17 cellular contexts compared by ENCODE assay signal in genomic region chr3:19254784-19255338, GRCh38.
DNase-seq lines count a peak whose midpoint lies in the region; TF ChIP-seq lines count a peak whose summit lies in the region.
"Had no signal": no experiment of that assay in that cellular context is flagged by ENCODE, and none has a peak within 500 bp of the region (broad histone marks: within the 10 kb centered on the region; RNA-seq: fewer than 3 reads in every experiment).

No MANE protein-coding gene starts in this region.

- peaks cover 0 to 9% (median 5%) of the 10 kb centered on the region in 11 experiments; a peak in 4 of 22 replicates for H3K9me3 ChIP-seq in BLaER1 treated with 17β-estradiol and CSF1 and Interleukin-3, amounts not matched to agents 10 nM and 100 nM (replicated peaks in 1 of 11)
- H3K9me3 ChIP-seq in HEK293 (ENCODE audit: control insufficient read depth, insufficient read depth, low read depth, low read length) (no peaks in the 10 kb centered on the region), Loucy (ENCODE audit: insufficient read depth, low read depth, low read length) (peaks cover 9% of the 10 kb centered on the region; the same call in 1 of the 2 replicates)
- H3K9me3 ChIP-seq: BE2C had no signal

- in situ Hi-C loops in GM13977 (cut with MboI; ENCODE audit: low pct_unique_long_range_greater_than_20kb, low sequenced_read_pairs, unreplicated experiment) = no loop called here

- H3K4me1 ChIP-seq in BLaER1 treated with 17β-estradiol and CSF1 and Interleukin-3, amounts not matched to agents 10 nM and 100 nM = peaks cover 8 to 19% (median 15%) of the 10 kb centered on the region in 10 experiments; a peak in 19 of 20 replicates
- H3K4me1 ChIP-seq in HEK293 (ENCODE audit: control insufficient read depth, insufficient read depth, low read length) = no peaks in the 10 kb centered on the region
- H3K4me1 ChIP-seq in Loucy (ENCODE audit: insufficient read depth, low read length, poor library complexity, severe bottlenecking) = peaks cover 63% of the 10 kb centered on the region
- H3K4me1 ChIP-seq: BE2C had no signal

- no peak overlapping the region for H3K9ac ChIP-seq in BLaER1 treated with 17β-estradiol and CSF1 and Interleukin-3, amounts not matched to agents 10 nM and 100 nM
- peak overlapping the region; percentile 70 for H3K9ac ChIP-seq in Loucy (ENCODE audit: low read depth, low read length, poor library complexity, severe bottlenecking)

- no peaks in the 10 kb centered on the region for H3K9me2 ChIP-seq in Loucy (replicated peaks; ENCODE audit: low read depth, low read length)

- CTCF ChIA-PET in HEK293 (lab: Yijun Ruan, JAX) = no interaction called here

- no peaks in the 10 kb centered on the region for H4K20me1 ChIP-seq in BLaER1 treated with 17β-estradiol and CSF1 and Interleukin-3, amounts not matched to agents 10 nM and 100 nM
- no peaks in the 10 kb centered on the region for H4K20me1 ChIP-seq in Loucy (ENCODE audit: insufficient read depth, low read length, poor library complexity, severe bottlenecking)

- no peaks in the 10 kb centered on the region for H3K36me3 ChIP-seq in BLaER1 treated with 17β-estradiol and CSF1 and Interleukin-3, amounts not matched to agents 10 nM and 100 nM
- H3K36me3 ChIP-seq in HEK293 (ENCODE audit: control insufficient read depth in 2 of 2, insufficient read depth in 1 of 2, low read length in 2 of 2) (no peaks in the 10 kb centered on the region), Loucy (ENCODE audit: insufficient read depth, low read length) (peaks cover 9% of the 10 kb centered on the region)
- H3K36me3 ChIP-seq: BE2C had no signal

- H3K27me3 Mint-ChIP-seq in glutamatergic neuron (ENCODE audit: unreplicated experiment) = no peaks in the 10 kb centered on the region
- H3K27me3 Mint-ChIP-seq in T-helper 2 cell treated with Interferon-gamma antibody and Interleukin-4, amounts not matched to agents 5 μg/mL and 100 μg/mL, for 36 hours (ENCODE audit: low read depth) = peaks cover 2% of the 10 kb centered on the region

- no peaks in the 10 kb centered on the region for H3K9me3 Mint-ChIP-seq in glutamatergic neuron (ENCODE audit: unreplicated experiment)
- H3K9me3 Mint-ChIP-seq in T-helper 2 cell treated with Interferon-gamma antibody and Interleukin-4, amounts not matched to agents 5 μg/mL and 100 μg/mL, for 36 hours = no peaks in the 10 kb centered on the region

- no peak overlapping the region for H3K27ac ChIP-seq in BLaER1 treated with 17β-estradiol and CSF1 and Interleukin-3, amounts not matched to agents 10 nM and 100 nM
- no peak overlapping the region for H3K27ac ChIP-seq in HEK293 (ENCODE audit: extremely low read depth, low read depth, low read length)

- DNase-seq in glutamatergic neuron (no peak), H4 (ENCODE audit: low spot score) (no peak), GM13977 (ENCODE audit: low spot score) (no peak)
- no peak for DNase-seq in T-helper 2 cell treated with Interferon-gamma antibody and Interleukin-4, amounts not matched to agents 5 μg/mL and 100 μg/mL, for 36 hours (ENCODE audit: low spot score)
- no peak for DNase-seq in activated effector memory CD4-positive, alpha-beta T cell treated with Interleukin-2 at 50 U/mL for 16 hours
- DNase-seq: ACHN; BE2C; Calu3; CD8-positive, alpha-beta T cell; DMS53; GOT3; H9 had no signal

- no peak overlapping the region for H3K4me3 Mint-ChIP-seq in glutamatergic neuron (ENCODE audit: unreplicated experiment)
- no peak overlapping the region for H3K4me3 Mint-ChIP-seq in T-helper 2 cell treated with Interferon-gamma antibody and Interleukin-4, amounts not matched to agents 5 μg/mL and 100 μg/mL, for 36 hours
- H3K4me3 Mint-ChIP-seq: CD14-positive monocyte; CD8-positive, alpha-beta T cell; H9 had no signal

- POLR2A ChIA-PET in HEK293 (lab: Yijun Ruan, JAX) = no interaction called here

- H2AFZ ChIP-seq in Loucy (ENCODE audit: low read length) = 0 out of 2 replicates have a peak overlapping the region, but pooled peaks have one; percentile 2

- no peak for TF ChIP-seq CTCF in HEK293 (tag by site-specific recombination; IDR thresholded peaks at IDR 0.05)
- no peak for TF ChIP-seq CTCF in Loucy (conservative IDR thresholded peaks at IDR 0.05; ENCODE audit: low read length)
- TF ChIP-seq CTCF in glutamatergic neuron (IDR thresholded peaks at IDR 0.05; ENCODE audit: partially characterized antibody, unreplicated experiment) = no peak
- TF ChIP-seq CTCF in GM13977 (IDR thresholded peaks at IDR 0.05; ENCODE audit: extremely low read depth, insufficient read depth, missing control alignments) = no peak

- no peaks in the 10 kb centered on the region for H3K79me2 ChIP-seq in Loucy (ENCODE audit: insufficient read depth, low read length)

- H3F3A ChIP-seq in Loucy (ENCODE audit: low read depth) = peaks cover 11% of the 10 kb centered on the region

- H3K4me2 ChIP-seq in BLaER1 treated with 17β-estradiol and CSF1 and Interleukin-3, amounts not matched to agents 10 nM and 100 nM = peak overlapping the region in 8 of 11 experiments; percentile 19 to 48 (median 38); a peak in 10 of 22 replicates
- peak overlapping the region; percentile 74 for H3K4me2 ChIP-seq in Loucy (ENCODE audit: low read depth, low read length, poor library complexity, severe bottlenecking)

- H3K36me3 Mint-ChIP-seq in glutamatergic neuron (ENCODE audit: unreplicated experiment) = no peaks in the 10 kb centered on the region
- H3K36me3 Mint-ChIP-seq in T-helper 2 cell treated with Interferon-gamma antibody and Interleukin-4, amounts not matched to agents 5 μg/mL and 100 μg/mL, for 36 hours (ENCODE audit: low read depth) = no peaks in the 10 kb centered on the region
- H3K36me3 Mint-ChIP-seq: CD14-positive monocyte; CD8-positive, alpha-beta T cell had no signal

- peak overlapping the region; percentile 55 for H3K27ac Mint-ChIP-seq in glutamatergic neuron (ENCODE audit: unreplicated experiment)
- H3K27ac Mint-ChIP-seq in T-helper 2 cell treated with Interferon-gamma antibody and Interleukin-4, amounts not matched to agents 5 μg/mL and 100 μg/mL, for 36 hours = no peak overlapping the region
- H3K27ac Mint-ChIP-seq: CD14-positive monocyte; CD8-positive, alpha-beta T cell; H9 had no signal

- peaks cover 26% of the 10 kb centered on the region for H3K4me1 Mint-ChIP-seq in glutamatergic neuron (ENCODE audit: low read depth, unreplicated experiment)
- H3K4me1 Mint-ChIP-seq in T-helper 2 cell treated with Interferon-gamma antibody and Interleukin-4, amounts not matched to agents 5 μg/mL and 100 μg/mL, for 36 hours (ENCODE audit: low read depth) = peaks cover 6% of the 10 kb centered on the region

- H3K4me3 ChIP-seq in BLaER1 treated with 17β-estradiol and CSF1 and Interleukin-3, amounts not matched to agents 10 nM and 100 nM = no peak overlapping the region
- H3K4me3 ChIP-seq in HEK293 (ENCODE audit: low read depth, low read length) (no peak overlapping the region), Loucy (ENCODE audit: low read length, poor library complexity, severe bottlenecking) (peak overlapping the region; percentile 41)
- H3K4me3 ChIP-seq: K562 had no signal

- no peaks in the 10 kb centered on the region for H3K27me3 ChIP-seq in BLaER1 treated with 17β-estradiol and CSF1 and Interleukin-3, amounts not matched to agents 10 nM and 100 nM
- no peaks in the 10 kb centered on the region for H3K27me3 ChIP-seq in Loucy (ENCODE audit: insufficient read depth, low read length, poor library complexity, severe bottlenecking)
- H3K27me3 ChIP-seq: BE2C had no signal

TF ChIP-seq in HEK293, 187 proteins besides CTCF, POLR2A, EP300 and RAD21:
- TF ChIP-seq ATF2 (tag by site-specific recombination; IDR thresholded peaks at IDR 0.05; ENCODE audit: low read depth) (0 out of 2 replicates have a peak, but pooled peaks have one; percentile 27), ZNF555 (tag by site-specific recombination; conservative IDR thresholded peaks at IDR 0.05) (no peak)
TF ChIP-seq in HEK293: peak in this region for 1.
